In the genomic region with DNA sequence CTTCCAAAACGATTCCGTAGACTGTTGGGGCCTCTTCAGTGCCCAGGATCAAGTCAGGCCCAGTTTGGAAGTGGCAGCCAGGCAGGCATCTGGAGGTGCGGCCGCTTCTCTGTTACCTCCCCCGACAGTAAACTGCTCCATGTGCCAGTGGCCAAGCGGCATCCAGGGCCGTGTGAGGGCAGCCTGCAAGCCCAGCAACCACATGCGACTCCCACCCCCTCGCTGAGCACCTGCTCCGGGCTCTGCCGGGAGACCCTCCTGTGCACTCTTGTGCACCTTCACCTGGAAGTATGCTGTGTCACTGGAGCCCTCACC, we compare ENCODE assay signal across 31 cellular contexts.
"Had no signal": no experiment of that assay in that cellular context is flagged by ENCODE, and none has a peak within 500 bp of the region (broad histone marks: within the 10 kb centered on the region; RNA-seq: fewer than 3 reads in every experiment).

No MANE protein-coding gene starts in this region.

- H3K9me3 ChIP-seq: breast epithelium, gastrocnemius medialis, mucosa of descending colon, neutrophil, right lobe of liver, thyroid gland, upper lobe of left lung had no signal

- H3K9me3 Mint-ChIP-seq: activated naive CD4-positive, alpha-beta T cell treated with anti-CD3 and anti-CD28 coated beads, Interleukin-2, amount 50 U/mL, for 72 hours; central memory CD8-positive, alpha-beta T cell; nephron; stimulated activated naive CD8-positive, alpha-beta T cell treated with anti-CD3 and anti-CD28 coated beads, Interleukin-15, amount 100 ng/mL, for 72 hours had no signal

- H3K27ac Mint-ChIP-seq: activated naive CD4-positive, alpha-beta T cell treated with anti-CD3 and anti-CD28 coated beads, Interleukin-2, amount 50 U/mL, for 72 hours; activated T-cell treated with anti-CD3 and anti-CD28 coated beads, Interleukin-2, amount 50 U/mL, for 24 hours; nephron; progenitor cell of endocrine pancreas; stimulated activated memory B cell treated with anti-CD40 and anti-IgM and Interleukin-4, amounts not matched to agents 10 μg/mL and 1 μg/mL and 100 μg/mL, for 72 hours; stimulated activated naive CD8-positive, alpha-beta T cell treated with anti-CD3 and anti-CD28 coated beads, Interleukin-15, amount 100 ng/mL, for 72 hours had no signal

- H3K36me3 ChIP-seq: breast epithelium, gastrocnemius medialis, neutrophil, right lobe of liver, upper lobe of left lung had no signal

- H3K27me3 ChIP-seq: breast epithelium, gastrocnemius medialis, hepatocyte, neutrophil, right lobe of liver, thyroid gland, upper lobe of left lung had no signal

- H3K27ac ChIP-seq: breast epithelium, gastrocnemius medialis, hepatocyte, neutrophil, right lobe of liver, SK-N-MC, skin epidermis, thyroid gland, upper lobe of left lung had no signal

- H3K4me3 Mint-ChIP-seq: activated T-cell treated with anti-CD3 and anti-CD28 coated beads, Interleukin-2, amount 50 U/mL, for 24 hours; central memory CD8-positive, alpha-beta T cell; nephron; stimulated activated memory B cell treated with anti-CD40 and anti-IgM and Interleukin-4, amounts not matched to agents 10 μg/mL and 1 μg/mL and 100 μg/mL, for 72 hours; stimulated activated naive CD8-positive, alpha-beta T cell treated with anti-CD3 and anti-CD28 coated beads, Interleukin-15, amount 100 ng/mL, for 72 hours had no signal

- ATAC-seq: activated naive CD4-positive, alpha-beta T cell treated with anti-CD3 and anti-CD28 coated beads, Interleukin-2, amount 50 U/mL, for 72 hours; gastrocnemius medialis; left colon; mucosa of descending colon; right lobe of liver; stimulated activated memory B cell treated with anti-CD40 and anti-IgM and Interleukin-4, amounts not matched to agents 10 μg/mL and 1 μg/mL and 100 μg/mL, for 72 hours; stimulated activated naive CD8-positive, alpha-beta T cell treated with anti-CD3 and anti-CD28 coated beads, Interleukin-15, amount 100 ng/mL, for 72 hours had no signal

- H3K4me1 Mint-ChIP-seq: central memory CD8-positive, alpha-beta T cell had no signal

- H3K36me3 Mint-ChIP-seq: activated naive CD4-positive, alpha-beta T cell treated with anti-CD3 and anti-CD28 coated beads, Interleukin-2, amount 50 U/mL, for 72 hours; stimulated activated memory B cell treated with anti-CD40 and anti-IgM and Interleukin-4, amounts not matched to agents 10 μg/mL and 1 μg/mL and 100 μg/mL, for 72 hours had no signal

- H3K4me1 ChIP-seq: breast epithelium, gastrocnemius medialis, right lobe of liver, thyroid gland, upper lobe of left lung had no signal

- H3K4me3 ChIP-seq: breast epithelium, gastrocnemius medialis, hepatocyte, lung, mucosa of descending colon, right lobe of liver, SK-N-MC, skin epidermis, thyroid gland, upper lobe of left lung had no signal

- DNase-seq: activated CD4-positive, alpha-beta T cell treated with anti-CD3 and anti-CD28 coated beads for 48 hours; activated CD4-positive, alpha-beta T cell treated with anti-CD3 and anti-CD28 coated beads, Interleukin-2, amount 50 U/mL, for 48 hours; activated CD8-positive, alpha-beta memory T cell treated with anti-CD3 and anti-CD28 coated beads for 24 hours; activated CD8-positive, alpha-beta memory T cell treated with anti-CD3 and anti-CD28 coated beads, Interleukin-2, amount 50 U/mL, for 4 hours; activated gamma-delta T cell treated with Interleukin-2 at 50 U/mL for 16 hours; activated T-cell treated with anti-CD3 and anti-CD28 coated beads, Interleukin-2, amount 50 U/mL, for 24 hours; effector CD8-positive, alpha-beta T cell; erythroblast; gastrocnemius medialis; kidney; left colon; mesendoderm; mucosa of descending colon; right lobe of liver; stimulated activated CD4-positive, alpha-beta T cell treated with anti-CD3 and anti-CD28 coated beads, Interleukin-4, amount 100 ng/mL, for 4 hours; stimulated activated CD8-positive, alpha-beta memory T cell treated with anti-CD3 and anti-CD28 coated beads, Interleukin-4, amount 100 ng/mL, for 48 hours; stimulated activated naive CD8-positive, alpha-beta T cell treated with anti-CD3 and anti-CD28 coated beads, Interleukin-15, amount 100 ng/mL, for 72 hours; substantia nigra; thyroid gland; upper lobe of left lung had no signal
